Comparison of ENCODE assay signal across 16 cellular contexts in the genomic region with DNA sequence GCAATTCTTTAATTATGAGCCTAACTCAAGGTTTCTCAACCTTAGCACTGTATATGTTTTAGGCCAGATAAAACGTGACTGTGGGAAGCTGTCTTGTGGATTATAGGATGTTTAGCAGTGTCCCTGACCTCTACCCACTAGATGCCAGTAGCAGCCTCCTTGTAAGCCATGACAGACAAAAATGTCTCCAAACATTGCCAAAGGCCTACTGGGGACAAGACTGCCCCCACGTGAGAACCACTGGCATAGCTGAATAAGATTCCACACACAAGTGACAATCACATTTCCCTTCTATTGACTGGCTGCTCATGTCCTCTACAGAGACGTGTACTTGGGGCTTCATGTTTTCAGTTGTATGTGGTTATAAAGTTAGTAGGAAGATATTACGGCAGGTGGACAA. TPM values are rescaled to one million over a fixed set of nuclear protein-coding genes. Genes with fewer than 3 reads are reported as not detected.
DNase-seq lines count a peak whose midpoint lies in the region; ATAC-seq and TF ChIP-seq lines count a peak whose summit lies in the region.
"Had no signal": no experiment of that assay in that cellular context is flagged by ENCODE, and none has a peak within 500 bp of the region (broad histone marks: within the 10 kb centered on the region; RNA-seq: fewer than 3 reads in every experiment).

No MANE protein-coding gene starts in this region.

- H3K9me2 ChIP-seq in SK-N-SH: no peaks in the 10 kb centered on the region

- no peak overlapping the region for H2AFZ ChIP-seq in SK-N-SH (ENCODE audit: low read depth)

- ATAC-seq in SK-N-SH treated with all-trans-retinoic acid at 6 μM for 48 hours (no peak), GM19328 (IDR thresholded peaks at IDR 0.05; ENCODE audit: unreplicated experiment) (no peak)
- ATAC-seq: A549; body of pancreas; Right ventricle myocardium inferior; stimulated activated effector memory CD8-positive, alpha-beta T cell treated with anti-CD3 and anti-CD28 coated beads, Interleukin-12 subunit alpha, Interleukin-12 subunit beta, amount 100 ng/mL, for 72 hours; upper lobe of right lung had no signal

- CTCF ChIA-PET in SK-N-SH (lab: Yijun Ruan, JAX): interaction anchor here (1.1 kb wide), 2 partner anchors 17 to 25 kb away, joined by 3 read pairs; no protein-coding TSS in a partner anchor

- no peak overlapping the region for H3K27ac ChIP-seq in SK-N-SH (ENCODE audit: low read depth in 2 of 2, low read length in 1 of 2)
- H3K27ac ChIP-seq in coronary artery: no peak overlapping the region
- no peak overlapping the region for H3K27ac ChIP-seq in testis
- H3K27ac ChIP-seq: A549, body of pancreas, upper lobe of right lung had no signal

- no peaks in the 10 kb centered on the region for H4K20me1 ChIP-seq in SK-N-SH (ENCODE audit: insufficient read depth)

- H3K4me2 ChIP-seq in SK-N-SH: no peak overlapping the region
- H3K4me2 ChIP-seq: A549 had no signal

- TF ChIP-seq CTCF in SK-N-SH (IDR thresholded peaks at IDR 0.05) (0 out of 2 replicates have a peak, but pooled peaks have one; percentile 12), coronary artery (IDR thresholded peaks at IDR 0.05) (no peak), testis (IDR thresholded peaks at IDR 0.05) (no peak)

- WGBS in SK-N-SH (ENCODE audit: low lambda C conversion rate): 94% methylated on average over 4 of the region's 4 CpGs
- WGBS in testis, 2 donors: 74 to 90% methylated on average over 4 of the region's 4 CpGs

- H3K36me3 ChIP-seq in SK-N-SH (replicated peaks in 1 of 2; ENCODE audit: control insufficient read depth in 1 of 2, insufficient read depth in 2 of 2, low read length in 1 of 2) (peaks cover 0 to 10% of the 10 kb centered on the region in 2 experiments), testis (ENCODE audit: low read depth, missing control alignments) (no peaks in the 10 kb centered on the region)
- H3K36me3 ChIP-seq: upper lobe of right lung had no signal

- no peak for TF ChIP-seq POLR2A in testis (IDR thresholded peaks at IDR 0.05)

- H3F3A ChIP-seq in SK-N-SH (replicated peaks; ENCODE audit: insufficient read depth): no peaks in the 10 kb centered on the region

- H3K4me1 ChIP-seq in SK-N-SH (ENCODE audit: control insufficient read depth in 1 of 2, insufficient read depth in 2 of 2, low read depth in 1 of 2, low read length in 1 of 2) (peaks cover 0 to 22% of the 10 kb centered on the region in 2 experiments; a peak in 1 of 4 replicates), testis (no peaks in the 10 kb centered on the region)
- H3K4me1 ChIP-seq: A549, upper lobe of right lung had no signal

- no peak for TF ChIP-seq RAD21 in SK-N-SH (IDR thresholded peaks at IDR 0.05; ENCODE audit: low read length)

- H3K4me3 ChIP-seq in SK-N-SH (ENCODE audit: low read depth in 2 of 2, low read length in 1 of 2) (no peak overlapping the region), coronary artery (no peak overlapping the region), testis (no peak overlapping the region)
- H3K4me3 ChIP-seq: A549, body of pancreas, upper lobe of right lung had no signal

- no peak for TF ChIP-seq EP300 in SK-N-SH (IDR thresholded peaks at IDR 0.05; ENCODE audit: borderline replicate concordance in 1 of 2, low read depth in 1 of 2, low read length in 1 of 2)

- H3K79me2 ChIP-seq in SK-N-SH (ENCODE audit: insufficient read depth): no peaks in the 10 kb centered on the region

- no peak overlapping the region for H3K9ac ChIP-seq in SK-N-SH

- H3K9me3 ChIP-seq in SK-N-SH (no peaks in the 10 kb centered on the region), testis (no peaks in the 10 kb centered on the region)
- H3K9me3 ChIP-seq: A549, body of pancreas, upper lobe of right lung had no signal

- DNase-seq in SK-N-SH (no peak), NAMALWA (ENCODE audit: low spot score) (peak; percentile 36), coronary artery (ENCODE audit: low spot score) (peak; percentile 14), testis (peak; percentile 36), OCI-M1 (lab: John Stamatoyannopoulos, UW) (no peak)
- no peak for DNase-seq in activated CD8-positive, alpha-beta memory T cell treated with anti-CD3 and anti-CD28 coated beads, Interleukin-2, amount 50 U/mL, for 48 hours
- DNase-seq: activated gamma-delta T cell; body of pancreas; CD8-positive, alpha-beta memory T cell; foreskin fibroblast; upper lobe of right lung had no signal

- POLR2A ChIA-PET in SK-N-SH (lab: Yijun Ruan, JAX): no interaction called here

- H3K27me3 ChIP-seq in SK-N-SH (ENCODE audit: insufficient read depth) (no peaks in the 10 kb centered on the region), testis (no peaks in the 10 kb centered on the region)
- H3K27me3 ChIP-seq: body of pancreas, upper lobe of right lung had no signal

- intact Hi-C loops in testis (cut with DNase I; ENCODE audit: low total_unique reads): no loop called here

TF ChIP-seq in SK-N-SH, 30 proteins besides CTCF, POLR2A, EP300 and RAD21 (continues in another document):
- TF ChIP-seq TAF1 (IDR thresholded peaks at IDR 0.05; ENCODE audit: borderline replicate concordance, low read depth, low read length) (no peak), GATA2 (CRISPR knock-in tag; IDR thresholded peaks at IDR 0.05) (no peak), POLR2AphosphoS5 (IDR thresholded peaks at IDR 0.05; ENCODE audit: low read depth, low read length) (no peak), GABPA (IDR thresholded peaks at IDR 0.05; ENCODE audit: low read depth) (no peak)
- TF ChIP-seq, protein P1, sequence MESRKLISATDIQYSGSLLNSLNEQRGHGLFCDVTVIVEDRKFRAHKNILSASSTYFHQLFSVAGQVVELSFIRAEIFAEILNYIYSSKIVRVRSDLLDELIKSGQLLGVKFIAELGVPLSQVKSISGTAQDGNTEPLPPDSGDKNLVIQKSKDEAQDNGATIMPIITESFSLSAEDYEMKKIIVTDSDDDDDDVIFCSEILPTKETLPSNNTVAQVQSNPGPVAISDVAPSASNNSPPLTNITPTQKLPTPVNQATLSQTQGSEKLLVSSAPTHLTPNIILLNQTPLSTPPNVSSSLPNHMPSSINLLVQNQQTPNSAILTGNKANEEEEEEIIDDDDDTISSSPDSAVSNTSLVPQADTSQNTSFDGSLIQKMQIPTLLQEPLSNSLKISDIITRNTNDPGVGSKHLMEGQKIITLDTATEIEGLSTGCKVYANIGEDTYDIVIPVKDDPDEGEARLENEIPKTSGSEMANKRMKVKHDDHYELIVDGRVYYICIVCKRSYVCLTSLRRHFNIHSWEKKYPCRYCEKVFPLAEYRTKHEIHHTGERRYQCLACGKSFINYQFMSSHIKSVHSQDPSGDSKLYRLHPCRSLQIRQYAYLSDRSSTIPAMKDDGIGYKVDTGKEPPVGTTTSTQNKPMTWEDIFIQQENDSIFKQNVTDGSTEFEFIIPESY (IDR thresholded peaks at IDR 0.05; ENCODE audit: borderline replicate concordance, low read depth): no peak
- TF ChIP-seq, protein P2, sequence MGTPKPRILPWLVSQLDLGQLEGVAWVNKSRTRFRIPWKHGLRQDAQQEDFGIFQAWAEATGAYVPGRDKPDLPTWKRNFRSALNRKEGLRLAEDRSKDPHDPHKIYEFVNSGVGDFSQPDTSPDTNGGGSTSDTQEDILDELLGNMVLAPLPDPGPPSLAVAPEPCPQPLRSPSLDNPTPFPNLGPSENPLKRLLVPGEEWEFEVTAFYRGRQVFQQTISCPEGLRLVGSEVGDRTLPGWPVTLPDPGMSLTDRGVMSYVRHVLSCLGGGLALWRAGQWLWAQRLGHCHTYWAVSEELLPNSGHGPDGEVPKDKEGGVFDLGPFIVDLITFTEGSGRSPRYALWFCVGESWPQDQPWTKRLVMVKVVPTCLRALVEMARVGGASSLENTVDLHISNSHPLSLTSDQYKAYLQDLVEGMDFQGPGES (IDR thresholded peaks at IDR 0.05; ENCODE audit: low read depth, low read length): no peak

TF ChIP-seq in SK-N-SH treated with all-trans-retinoic acid at 6 μM for 48 hours, 23 proteins besides CTCF, POLR2A, EP300 and RAD21 (continues in another document):
- no peak for TF ChIP-seq TOX (CRISPR knock-in tag; IDR thresholded peaks at IDR 0.05; ENCODE audit: borderline replicate concordance)
- no peak for TF ChIP-seq ZC3H10 (CRISPR knock-in tag; IDR thresholded peaks at IDR 0.05)
- TF ChIP-seq, protein P3, sequence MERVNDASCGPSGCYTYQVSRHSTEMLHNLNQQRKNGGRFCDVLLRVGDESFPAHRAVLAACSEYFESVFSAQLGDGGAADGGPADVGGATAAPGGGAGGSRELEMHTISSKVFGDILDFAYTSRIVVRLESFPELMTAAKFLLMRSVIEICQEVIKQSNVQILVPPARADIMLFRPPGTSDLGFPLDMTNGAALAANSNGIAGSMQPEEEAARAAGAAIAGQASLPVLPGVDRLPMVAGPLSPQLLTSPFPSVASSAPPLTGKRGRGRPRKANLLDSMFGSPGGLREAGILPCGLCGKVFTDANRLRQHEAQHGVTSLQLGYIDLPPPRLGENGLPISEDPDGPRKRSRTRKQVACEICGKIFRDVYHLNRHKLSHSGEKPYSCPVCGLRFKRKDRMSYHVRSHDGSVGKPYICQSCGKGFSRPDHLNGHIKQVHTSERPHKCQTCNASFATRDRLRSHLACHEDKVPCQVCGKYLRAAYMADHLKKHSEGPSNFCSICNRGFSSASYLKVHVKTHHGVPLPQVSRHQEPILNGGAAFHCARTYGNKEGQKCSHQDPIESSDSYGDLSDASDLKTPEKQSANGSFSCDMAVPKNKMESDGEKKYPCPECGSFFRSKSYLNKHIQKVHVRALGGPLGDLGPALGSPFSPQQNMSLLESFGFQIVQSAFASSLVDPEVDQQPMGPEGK (CRISPR knock-in tag; IDR thresholded peaks at IDR 0.05; ENCODE audit: borderline replicate concordance): no peak
- TF ChIP-seq ZNF565 (CRISPR knock-in tag; conservative IDR thresholded peaks at IDR 0.05; ENCODE audit: low read depth): no peak
- no peak for TF ChIP-seq ISL1 (CRISPR knock-in tag; IDR thresholded peaks at IDR 0.05)
- no peak for TF ChIP-seq CSRNP3 (CRISPR knock-in tag; IDR thresholded peaks at IDR 0.05)
- no peak for TF ChIP-seq ESRRG (CRISPR knock-in tag; IDR thresholded peaks at IDR 0.05)
- TF ChIP-seq ZFP3 (CRISPR knock-in tag; IDR thresholded peaks at IDR 0.05): no peak

RNA-seq across cellular contexts. Expression of gene GOLM1, which starts 55.4 kb away (rescaled TPM):
- polyA plus RNA-seq in SK-N-SH (2012; rRNA removed) (69.8 and 83.2 TPM in 2 replicates), testis (ENCODE audit: insufficient read depth, low read depth, low replicate concordance) (37.0 TPM)
- 76.9 and 101 TPM in 2 replicates for polyA plus RNA-seq in SK-N-SH (2012; cell fraction: cytosol; rRNA removed)
- polyA plus RNA-seq in SK-N-SH (2012; cell fraction: nucleus; rRNA removed): 20.0 and 33.9 TPM in 2 replicates
- total RNA-seq in testis: 10 to 100 TPM; 28.3 to 29.3 TPM

Comparison
In these comparisons a context has a peak if more than half of its experiments do, and no peak if none do; other contexts are left out.
1. DNase-seq: peak in NAMALWA (single experiment), coronary artery (single experiment) and testis (single experiment); none in SK-N-SH (single experiment), activated CD8-positive, alpha-beta memory T cell treated with anti-CD3 and anti-CD28 coated beads, Interleukin-2, amount 50 U/mL, for 48 hours (single experiment) and OCI-M1 (single experiment).